2 cellular contexts compared by ENCODE assay signal in the genomic region with DNA sequence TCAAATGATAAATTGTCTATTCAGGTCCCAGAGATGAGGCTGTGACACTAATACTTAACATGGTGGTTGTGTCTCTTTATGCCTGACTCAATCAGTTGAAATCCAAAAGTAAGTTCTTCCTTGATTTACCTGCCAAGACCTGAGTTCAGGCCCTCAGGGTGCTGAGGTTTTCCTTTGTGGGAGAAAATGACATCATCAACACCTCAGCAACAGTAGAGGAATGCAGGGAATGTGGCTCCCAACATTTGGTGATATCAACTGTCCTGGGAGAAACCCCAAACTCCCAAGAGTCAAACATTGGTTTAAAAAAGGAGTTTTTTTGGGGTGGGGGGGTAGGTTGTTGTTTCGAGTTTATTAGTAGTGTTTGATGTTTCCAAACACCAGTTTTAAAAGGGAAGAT.
TF ChIP-seq lines count a peak whose summit lies in the region.

No MANE protein-coding gene starts in this region.

TF ChIP-seq in HCT116, 20 proteins besides CTCF, POLR2A, EP300 and RAD21 (continued from another document):
- TF ChIP-seq EZH2phosphoT487 (IDR thresholded peaks at IDR 0.05; ENCODE audit: borderline replicate concordance) (no peak), YY1 (IDR thresholded peaks at IDR 0.05; ENCODE audit: extremely low read depth, insufficient replicate concordance, low read depth, low read length) (no peak), ZFX (IDR thresholded peaks at IDR 0.05) (no peak), EZH2 (IDR thresholded peaks at IDR 0.05) (no peak), SRF (IDR thresholded peaks at IDR 0.05; ENCODE audit: low read depth) (no peak), ZNF274 (IDR thresholded peaks at IDR 0.05; ENCODE audit: low read depth, low read length) (no peak), POLR2AphosphoS5 (IDR thresholded peaks at IDR 0.05; ENCODE audit: low read depth, low read length) (peak; percentile 57; the same call in 1 of the 2 replicates), CBX3 (IDR thresholded peaks at IDR 0.05; ENCODE audit: low read depth) (peak; percentile 73; the same call in 1 of the 2 replicates), TCF7L2 (IDR thresholded peaks at IDR 0.05; ENCODE audit: borderline replicate concordance, extremely low read depth, insufficient read depth, insufficient read length) (no peak), REST (IDR thresholded peaks at IDR 0.05; ENCODE audit: low read depth) (no peak), ZBTB33 (IDR thresholded peaks at IDR 0.05; ENCODE audit: extremely low read depth, insufficient replicate concordance, low read length) (no peak), ELF1 (IDR thresholded peaks at IDR 0.05; ENCODE audit: borderline replicate concordance, low read depth) (no peak; the same call in 1 of the 2 replicates), SP1 (IDR thresholded peaks at IDR 0.05; ENCODE audit: low read depth) (peak; percentile 84)

TF ChIP-seq in WTC11, 78 proteins besides CTCF, POLR2A, EP300 and RAD21 (continued from another document):
- TF ChIP-seq JAZF1 (CRISPR knock-in tag; IDR thresholded peaks at IDR 0.05) = no peak
